In genomic region chr15:85563328-85563727, GRCh38 we compare ENCODE assay signal across 15 cellular contexts.
DNase-seq lines count a peak whose midpoint lies in the region; ATAC-seq and TF ChIP-seq lines count a peak whose summit lies in the region.
"Had no signal": no experiment of that assay in that cellular context is flagged by ENCODE, and none has a peak within 500 bp of the region (broad histone marks: within the 10 kb centered on the region; RNA-seq: fewer than 3 reads in every experiment).

No MANE protein-coding gene starts in this region.

- H3K9me3 ChIP-seq in lower lobe of right lung (no peaks in the 10 kb centered on the region), upper lobe of left lung (no peaks in the 10 kb centered on the region), tibial nerve (no peaks in the 10 kb centered on the region)

- H3K9me3 Mint-ChIP-seq in activated CD8-positive, alpha-beta memory T cell treated with anti-CD3 and anti-CD28 coated beads, Interleukin-2, amount 10 ng/mL, durations not matched to agents 7 days and 5 days (ENCODE audit: low read depth): no peaks in the 10 kb centered on the region

- peaks cover 9% of the 10 kb centered on the region for H3K36me3 ChIP-seq in lower lobe of right lung
- H3K36me3 ChIP-seq in upper lobe of left lung: peaks cover 0 to 4% (median 2%) of the 10 kb centered on the region in 4 donors
- no peaks in the 10 kb centered on the region for H3K36me3 ChIP-seq in tibial nerve

- H3K4me3 ChIP-seq in lower lobe of right lung (no peak overlapping the region), upper lobe of left lung (no peak overlapping the region), tibial nerve (no peak overlapping the region)

- CTCF ChIA-PET in activated CD8-positive, alpha-beta memory T cell treated with anti-CD3 and anti-CD28 coated beads, Interleukin-2, amount 10 ng/mL, durations not matched to agents 7 days and 5 days (lab: Charles Lee): no interaction called here

- no peak overlapping the region for H3K4me3 Mint-ChIP-seq in activated CD8-positive, alpha-beta memory T cell treated with anti-CD3 and anti-CD28 coated beads, Interleukin-2, amount 10 ng/mL, durations not matched to agents 7 days and 5 days

- ATAC-seq in lower lobe of right lung (peak; percentile 93 to 94), upper lobe of left lung (ENCODE audit: low FRiP score in 2 of 2) (peak; percentile 66 to 89), HG02884 (IDR thresholded peaks at IDR 0.05; ENCODE audit: unreplicated experiment) (no peak)
- no peak for ATAC-seq in activated CD8-positive, alpha-beta memory T cell treated with anti-CD3 and anti-CD28 coated beads, Interleukin-2, amount 10 ng/mL, durations not matched to agents 7 days and 5 days
- ATAC-seq: HCT116 had no signal

- H3K27ac ChIP-seq in lower lobe of right lung (peak overlapping the region; percentile 72), upper lobe of left lung (peak overlapping the region; percentile 46 to 74 (median 72)), tibial nerve (peak overlapping the region in 1 of 4 donors; percentile 36)

- H3K27me3 ChIP-seq in lower lobe of right lung (ENCODE audit: low read depth) (no peaks in the 10 kb centered on the region), upper lobe of left lung (no peaks in the 10 kb centered on the region), tibial nerve (no peaks in the 10 kb centered on the region)

- TF ChIP-seq EP300 in upper lobe of left lung (IDR thresholded peaks at IDR 0.05): peak in 1 of 4 donors; percentile 76
- TF ChIP-seq EP300 in tibial nerve (IDR thresholded peaks at IDR 0.05): peak in 1 of 2 donors; percentile 57

- H3K4me1 ChIP-seq in lower lobe of right lung (peaks cover 63% of the 10 kb centered on the region), upper lobe of left lung (peaks cover 28 to 76% (median 57%) of the 10 kb centered on the region in 4 donors), tibial nerve (peaks cover 0 to 35% (median 2%) of the 10 kb centered on the region in 4 donors)

- intact Hi-C loops in lower lobe of right lung (cut with DNase I): no loop called here

- WGBS in upper lobe of left lung, 2 donors: 47 to 52% methylated on average over 3 of the region's 3 CpGs
- 58 to 59% methylated on average over 3 of the region's 3 CpGs for WGBS in tibial nerve, 2 donors

- peaks cover 13% of the 10 kb centered on the region for H3K36me3 Mint-ChIP-seq in activated CD8-positive, alpha-beta memory T cell treated with anti-CD3 and anti-CD28 coated beads, Interleukin-2, amount 10 ng/mL, durations not matched to agents 7 days and 5 days

- no peak overlapping the region for H3K27ac Mint-ChIP-seq in activated CD8-positive, alpha-beta memory T cell treated with anti-CD3 and anti-CD28 coated beads, Interleukin-2, amount 10 ng/mL, durations not matched to agents 7 days and 5 days

- TF ChIP-seq CTCF in lower lobe of right lung (IDR thresholded peaks at IDR 0.05) (no peak), upper lobe of left lung (IDR thresholded peaks at IDR 0.05) (no peak), tibial nerve (IDR thresholded peaks at IDR 0.05) (no peak)

- peak in 1 of 4 donors; percentile 13 for TF ChIP-seq POLR2A in upper lobe of left lung (IDR thresholded peaks at IDR 0.05)
- no peak for TF ChIP-seq POLR2A in tibial nerve (IDR thresholded peaks at IDR 0.05)

- no peaks in the 10 kb centered on the region for H3K27me3 Mint-ChIP-seq in activated CD8-positive, alpha-beta memory T cell treated with anti-CD3 and anti-CD28 coated beads, Interleukin-2, amount 10 ng/mL, durations not matched to agents 7 days and 5 days

- DNase-seq in NCI-H2171 treated with DMSO at 0.1 percent for 48 hours (lab: John Stamatoyannopoulos, UW) (peak; percentile 56), NCI-H2171 (lab: John Stamatoyannopoulos, UW) (no peak), fibroblast of gingiva (ENCODE audit: low read depth) (peak; percentile 66), lower lobe of right lung (no peak), upper lobe of left lung (peak in 1 of 2 donors; percentile 64), tibial nerve (ENCODE audit: low spot score in 2 of 2) (no peak)
- DNase-seq in activated CD8-positive, alpha-beta memory T cell treated with anti-CD3 and anti-CD28 coated beads, Interleukin-2, amount 10 ng/mL, durations not matched to agents 7 days and 5 days: no peak
- DNase-seq: 8988T; activated T-cell treated with anti-CD3 and anti-CD28 coated beads, Interleukin-2, amount 50 U/mL, for 1 hour; amniotic stem cell; NCI-H1105; NCI-H510A treated with DMSO at 0.1 percent for 48 hours; SIG-M5 had no signal

- peaks cover 18% of the 10 kb centered on the region for H3K4me1 Mint-ChIP-seq in activated CD8-positive, alpha-beta memory T cell treated with anti-CD3 and anti-CD28 coated beads, Interleukin-2, amount 10 ng/mL, durations not matched to agents 7 days and 5 days

Comparison
In these comparisons a context has a peak if more than half of its experiments do, and no peak if none do; other contexts are left out.
1. DNase-seq: peak in NCI-H2171 treated with DMSO at 0.1 percent for 48 hours (single experiment) and fibroblast of gingiva (single experiment); none in NCI-H2171 (single experiment), lower lobe of right lung (single experiment), activated CD8-positive, alpha-beta memory T cell treated with anti-CD3 and anti-CD28 coated beads, Interleukin-2, amount 10 ng/mL, durations not matched to agents 7 days and 5 days (single experiment) and tibial nerve (0 of 2).
2. ATAC-seq: peak in lower lobe of right lung (2 of 2) and upper lobe of left lung (2 of 2); none in HG02884 (single experiment) and activated CD8-positive, alpha-beta memory T cell treated with anti-CD3 and anti-CD28 coated beads, Interleukin-2, amount 10 ng/mL, durations not matched to agents 7 days and 5 days (single experiment).